2 cellular contexts compared by ENCODE assay signal in the genomic region with DNA sequence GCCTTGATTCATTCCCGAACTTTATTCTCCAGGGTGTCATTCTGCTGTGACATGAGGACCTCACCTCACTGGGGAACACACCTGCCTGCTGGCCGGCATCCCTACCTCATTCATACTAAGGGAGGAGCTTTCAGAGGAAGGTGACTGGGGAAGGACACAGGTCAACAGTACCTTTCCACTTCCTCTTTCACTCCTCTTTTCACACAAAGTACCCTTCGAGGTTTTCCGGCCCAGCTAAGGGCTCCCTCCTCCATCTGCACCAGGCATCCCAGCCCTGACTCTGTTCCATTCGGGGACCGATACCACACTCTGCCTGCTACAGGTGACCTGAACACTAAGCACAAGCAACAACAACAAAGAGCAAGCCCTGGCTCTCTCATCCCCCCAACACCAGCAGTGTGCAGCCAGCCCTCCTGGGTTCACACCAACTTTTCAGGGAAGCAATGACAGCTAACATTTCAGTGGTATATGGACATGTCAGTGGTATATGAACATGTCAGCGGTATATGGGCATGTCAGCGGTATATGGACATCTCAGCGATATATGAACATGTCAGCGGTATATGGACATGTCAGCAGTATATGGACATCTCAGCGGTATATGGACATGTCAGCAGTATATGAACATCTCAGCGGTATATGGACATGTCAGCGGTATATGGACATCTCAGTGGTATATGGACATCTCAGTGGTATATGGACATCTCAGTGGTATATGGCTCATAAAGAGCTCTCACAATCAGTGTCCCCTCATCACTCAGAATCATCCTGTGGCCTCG.
A peak's percentile ranks its signal among the peaks of the same experiment; 100 is the strongest.
TF ChIP-seq lines count a peak whose summit lies in the region.

No MANE protein-coding gene starts in this region.

TF ChIP-seq in A549, 52 proteins besides CTCF, POLR2A, EP300 and RAD21 (continued from another document):
- TF ChIP-seq, protein P1, sequence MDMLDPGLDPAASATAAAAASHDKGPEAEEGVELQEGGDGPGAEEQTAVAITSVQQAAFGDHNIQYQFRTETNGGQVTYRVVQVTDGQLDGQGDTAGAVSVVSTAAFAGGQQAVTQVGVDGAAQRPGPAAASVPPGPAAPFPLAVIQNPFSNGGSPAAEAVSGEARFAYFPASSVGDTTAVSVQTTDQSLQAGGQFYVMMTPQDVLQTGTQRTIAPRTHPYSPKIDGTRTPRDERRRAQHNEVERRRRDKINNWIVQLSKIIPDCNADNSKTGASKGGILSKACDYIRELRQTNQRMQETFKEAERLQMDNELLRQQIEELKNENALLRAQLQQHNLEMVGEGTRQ (IDR thresholded peaks at IDR 0.05), result no peak

TF ChIP-seq in GM12878, 131 proteins besides CTCF, POLR2A, EP300 and RAD21 (continued from another document):
- TF ChIP-seq, protein P2, sequence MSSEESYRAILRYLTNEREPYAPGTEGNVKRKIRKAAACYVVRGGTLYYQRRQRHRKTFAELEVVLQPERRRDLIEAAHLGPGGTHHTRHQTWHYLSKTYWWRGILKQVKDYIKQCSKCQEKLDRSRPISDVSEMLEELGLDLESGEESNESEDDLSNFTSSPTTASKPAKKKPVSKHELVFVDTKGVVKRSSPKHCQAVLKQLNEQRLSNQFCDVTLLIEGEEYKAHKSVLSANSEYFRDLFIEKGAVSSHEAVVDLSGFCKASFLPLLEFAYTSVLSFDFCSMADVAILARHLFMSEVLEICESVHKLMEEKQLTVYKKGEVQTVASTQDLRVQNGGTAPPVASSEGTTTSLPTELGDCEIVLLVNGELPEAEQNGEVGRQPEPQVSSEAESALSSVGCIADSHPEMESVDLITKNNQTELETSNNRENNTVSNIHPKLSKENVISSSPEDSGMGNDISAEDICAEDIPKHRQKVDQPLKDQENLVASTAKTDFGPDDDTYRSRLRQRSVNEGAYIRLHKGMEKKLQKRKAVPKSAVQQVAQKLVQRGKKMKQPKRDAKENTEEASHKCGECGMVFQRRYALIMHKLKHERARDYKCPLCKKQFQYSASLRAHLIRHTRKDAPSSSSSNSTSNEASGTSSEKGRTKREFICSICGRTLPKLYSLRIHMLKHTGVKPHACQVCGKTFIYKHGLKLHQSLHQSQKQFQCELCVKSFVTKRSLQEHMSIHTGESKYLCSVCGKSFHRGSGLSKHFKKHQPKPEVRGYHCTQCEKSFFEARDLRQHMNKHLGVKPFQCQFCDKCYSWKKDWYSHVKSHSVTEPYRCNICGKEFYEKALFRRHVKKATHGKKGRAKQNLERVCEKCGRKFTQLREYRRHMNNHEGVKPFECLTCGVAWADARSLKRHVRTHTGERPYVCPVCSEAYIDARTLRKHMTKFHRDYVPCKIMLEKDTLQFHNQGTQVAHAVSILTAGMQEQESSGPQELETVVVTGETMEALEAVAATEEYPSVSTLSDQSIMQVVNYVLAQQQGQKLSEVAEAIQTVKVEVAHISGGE (CRISPR knock-in tag; IDR thresholded peaks at IDR 0.05), result no peak
- TF ChIP-seq ZNF384 (IDR thresholded peaks at IDR 0.05; ENCODE audit: borderline replicate concordance, low read depth, low read length), result no peak
- no peak for TF ChIP-seq SUZ12 (IDR thresholded peaks at IDR 0.05; ENCODE audit: unreplicated experiment)
- no peak for TF ChIP-seq EGR1 (IDR thresholded peaks at IDR 0.05; ENCODE audit: borderline replicate concordance in 1 of 2, low read depth in 2 of 2, low read length in 2 of 2)
- no peak for TF ChIP-seq TBL1XR1 (IDR thresholded peaks at IDR 0.05; ENCODE audit: low read depth, low read length)
- TF ChIP-seq ZZZ3 (IDR thresholded peaks at IDR 0.05; ENCODE audit: control insufficient read depth, insufficient read length, low read depth), result no peak
- no peak for TF ChIP-seq FOS (IDR thresholded peaks at IDR 0.05; ENCODE audit: borderline replicate concordance, extremely low read depth, insufficient read length)
- TF ChIP-seq, protein P3, sequence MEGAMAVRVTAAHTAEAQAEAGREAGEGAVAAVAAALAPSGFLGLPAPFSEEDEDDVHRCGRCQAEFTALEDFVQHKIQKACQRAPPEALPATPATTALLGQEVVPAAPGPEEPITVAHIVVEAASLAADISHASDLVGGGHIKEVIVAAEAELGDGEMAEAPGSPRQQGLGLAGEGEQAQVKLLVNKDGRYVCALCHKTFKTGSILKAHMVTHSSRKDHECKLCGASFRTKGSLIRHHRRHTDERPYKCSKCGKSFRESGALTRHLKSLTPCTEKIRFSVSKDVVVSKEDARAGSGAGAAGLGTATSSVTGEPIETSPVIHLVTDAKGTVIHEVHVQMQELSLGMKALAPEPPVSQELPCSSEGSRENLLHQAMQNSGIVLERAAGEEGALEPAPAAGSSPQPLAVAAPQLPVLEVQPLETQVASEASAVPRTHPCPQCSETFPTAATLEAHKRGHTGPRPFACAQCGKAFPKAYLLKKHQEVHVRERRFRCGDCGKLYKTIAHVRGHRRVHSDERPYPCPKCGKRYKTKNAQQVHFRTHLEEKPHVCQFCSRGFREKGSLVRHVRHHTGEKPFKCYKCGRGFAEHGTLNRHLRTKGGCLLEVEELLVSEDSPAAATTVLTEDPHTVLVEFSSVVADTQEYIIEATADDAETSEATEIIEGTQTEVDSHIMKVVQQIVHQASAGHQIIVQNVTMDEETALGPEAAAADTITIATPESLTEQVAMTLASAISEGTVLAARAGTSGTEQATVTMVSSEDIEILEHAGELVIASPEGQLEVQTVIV (IDR thresholded peaks at IDR 0.05; ENCODE audit: borderline replicate concordance, partially characterized antibody), result no peak
- no peak for TF ChIP-seq RFX5 (IDR thresholded peaks at IDR 0.05; ENCODE audit: low read depth, low read length)
- no peak for TF ChIP-seq IRF4 (IDR thresholded peaks at IDR 0.05; ENCODE audit: low read depth, low read length)
- no peak for TF ChIP-seq EZH2 (IDR thresholded peaks at IDR 0.05; ENCODE audit: borderline replicate concordance, control insufficient read depth, low read depth, low read length)
- TF ChIP-seq, protein P1 (IDR thresholded peaks at IDR 0.05; ENCODE audit: borderline replicate concordance, low read depth, low read length), result no peak
- TF ChIP-seq RBBP5 (conservative IDR thresholded peaks at IDR 0.05), result no peak
- TF ChIP-seq ZNF207 (IDR thresholded peaks at IDR 0.05; ENCODE audit: borderline replicate concordance), result no peak
- no peak for TF ChIP-seq PML (IDR thresholded peaks at IDR 0.05; ENCODE audit: low read length)
- TF ChIP-seq, protein P4, sequence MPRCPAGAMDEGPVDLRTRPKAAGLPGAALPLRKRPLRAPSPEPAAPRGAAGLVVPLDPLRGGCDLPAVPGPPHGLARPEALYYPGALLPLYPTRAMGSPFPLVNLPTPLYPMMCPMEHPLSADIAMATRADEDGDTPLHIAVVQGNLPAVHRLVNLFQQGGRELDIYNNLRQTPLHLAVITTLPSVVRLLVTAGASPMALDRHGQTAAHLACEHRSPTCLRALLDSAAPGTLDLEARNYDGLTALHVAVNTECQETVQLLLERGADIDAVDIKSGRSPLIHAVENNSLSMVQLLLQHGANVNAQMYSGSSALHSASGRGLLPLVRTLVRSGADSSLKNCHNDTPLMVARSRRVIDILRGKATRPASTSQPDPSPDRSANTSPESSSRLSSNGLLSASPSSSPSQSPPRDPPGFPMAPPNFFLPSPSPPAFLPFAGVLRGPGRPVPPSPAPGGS (IDR thresholded peaks at IDR 0.05; ENCODE audit: borderline replicate concordance, insufficient read depth, low read depth, low read length, poor library complexity, severe bottlenecking), result no peak
- no peak for TF ChIP-seq ZNF217 (IDR thresholded peaks at IDR 0.05)
- TF ChIP-seq ETV6 (conservative IDR thresholded peaks at IDR 0.05 in 1 of 2, IDR thresholded peaks at IDR 0.05 in 1 of 2; ENCODE audit: borderline replicate concordance in 1 of 2, low read depth in 1 of 2), result peak in 1 of 2 experiments; percentile 75; a peak in 1 of 4 replicates
- TF ChIP-seq TCF12 (IDR thresholded peaks at IDR 0.05; ENCODE audit: low read depth, low read length), result no peak
- no peak for TF ChIP-seq ATF7 (IDR thresholded peaks at IDR 0.05; ENCODE audit: low read depth)
- no peak for TF ChIP-seq POLR2AphosphoS5 (IDR thresholded peaks at IDR 0.05; ENCODE audit: low read length)
- peak; percentile 62 for TF ChIP-seq NR2F1 (conservative IDR thresholded peaks at IDR 0.05)
- no peak for TF ChIP-seq SKIL (IDR thresholded peaks at IDR 0.05; ENCODE audit: low read depth, poor library complexity, severe bottlenecking)
- TF ChIP-seq CBX3 (IDR thresholded peaks at IDR 0.05; ENCODE audit: borderline replicate concordance, low read depth), result no peak
